ENCODE assay signal across 19 cellular contexts in genomic region chr1:11684070-11684469, GRCh38. TPM values are rescaled to one million over a fixed set of nuclear protein-coding genes. Genes with fewer than 3 reads are reported as not detected.
"Had no signal": no experiment of that assay in that cellular context is flagged by ENCODE, and none has a peak within 500 bp of the region (broad histone marks: within the 10 kb centered on the region; RNA-seq: fewer than 3 reads in every experiment).

No MANE protein-coding gene starts in this region.

- H3K36me3 ChIP-seq: brain microvascular endothelial cell, esophagus squamous epithelium, left lung, thyroid gland had no signal

- H3K9me3 ChIP-seq: esophagus squamous epithelium, left lung, thyroid gland had no signal

- H3K27ac ChIP-seq: brain microvascular endothelial cell, coronary artery, esophagus squamous epithelium, left lung, thyroid gland had no signal

- H3K27me3 ChIP-seq: thyroid gland had no signal

- DNase-seq: activated CD4-positive, alpha-beta T cell treated with anti-CD3 and anti-CD28 coated beads, Interleukin-2, amount 10 ng/mL, durations not matched to agents 7 days and 5 days; activated naive CD8-positive, alpha-beta T cell treated with anti-CD3 and anti-CD28 coated beads for 36 hours; brain microvascular endothelial cell; effector CD4-positive, alpha-beta T cell; esophagus squamous epithelium; hippocampal formation; kidney; left lung; natural killer cell; nucleus accumbens; posterior cingulate gyrus; retina; stimulated activated CD4-positive, alpha-beta T cell treated with anti-CD3 and anti-CD28 coated beads, Interleukin-12 subunit alpha, Interleukin-12 subunit beta, amount 100 ng/mL, for 4 hours; stimulated activated CD4-positive, alpha-beta T cell treated with anti-CD3 and anti-CD28 coated beads, Interleukin-2, amount 100 ng/mL, for 24 hours; thyroid gland had no signal

- ATAC-seq: left lung; natural killer cell; stimulated activated effector memory CD8-positive, alpha-beta T cell treated with anti-CD3 and anti-CD28 coated beads, Interleukin-12 subunit alpha, Interleukin-12 subunit beta, amount 100 ng/mL, for 72 hours had no signal

- H3K4me3 ChIP-seq: coronary artery, esophagus squamous epithelium, left lung, thyroid gland had no signal

RNA-seq across cellular contexts. Expression of gene DRAXIN, which starts 7.4 kb away (rescaled TPM):
- total RNA-seq: activated T-helper 1 cell treated with anti-CD3 and anti-CD28 coated beads, Interleukin-12 subunit alpha, Interleukin-12 subunit beta, Interleukin-2, Interleukin-4 antibody, amounts not matched to agents 30 ng/mL and 10 ng/mL and 1 ng/mL, durations not matched to agents 14 hours and 24 hours and 36 hours; esophagus squamous epithelium; fibroblast of villous mesenchyme; thyroid gland had no signal
